In the genomic region with DNA sequence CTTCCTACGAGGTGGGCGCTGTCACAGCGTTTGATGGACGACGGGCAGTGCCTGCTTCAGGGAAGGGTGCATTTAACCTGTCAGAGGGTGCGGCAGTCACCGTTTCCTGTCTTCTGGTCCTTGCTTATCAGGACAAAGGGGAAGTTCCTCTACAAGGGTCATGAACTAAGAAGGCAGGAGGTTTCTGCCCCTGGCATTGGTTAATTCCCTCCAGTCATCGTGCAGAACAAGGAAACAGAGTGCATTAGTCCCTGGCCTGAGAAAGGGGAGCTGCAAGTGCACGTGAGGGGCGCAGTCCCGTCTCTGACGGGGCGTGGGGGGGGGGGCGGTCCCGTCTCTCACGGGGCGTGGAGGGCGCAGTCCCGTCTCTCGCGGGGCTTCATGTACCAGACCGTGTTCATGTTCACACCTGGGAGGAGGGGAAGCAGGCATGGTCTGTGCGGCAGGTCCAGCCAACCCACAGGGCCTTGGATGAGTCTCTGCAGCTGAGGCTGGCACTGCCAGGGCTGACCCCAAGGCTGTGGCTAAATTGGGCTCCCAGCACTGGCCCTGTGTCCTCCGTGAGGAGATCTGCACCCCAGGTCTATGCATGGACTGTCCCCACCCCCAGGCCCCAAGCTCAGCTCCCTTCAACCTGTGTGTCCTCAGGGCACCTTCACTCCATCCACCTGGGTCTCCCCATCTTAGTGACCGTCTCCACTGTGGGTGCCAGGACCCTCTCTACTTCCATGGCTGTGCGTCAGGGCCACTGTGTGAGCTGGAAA, we compare ENCODE assay signal across 11 cellular contexts.
DNase-seq lines count a peak whose midpoint lies in the region; ATAC-seq lines count a peak whose summit lies in the region.
"Had no signal": no experiment of that assay in that cellular context is flagged by ENCODE, and none has a peak within 500 bp of the region (broad histone marks: within the 10 kb centered on the region; RNA-seq: fewer than 3 reads in every experiment).

No MANE protein-coding gene starts in this region.

- peak overlapping the region in 6 of 7 donors; percentile 41 to 69 (median 56) for H3K4me3 Mint-ChIP-seq in CD8-positive, alpha-beta memory T cell
- no peak overlapping the region for H3K4me3 Mint-ChIP-seq in activated CD8-positive, alpha-beta T cell treated with anti-CD3 and anti-CD28 coated beads, Interleukin-2, amount 10 ng/mL, durations not matched to agents 7 days and 5 days
- peak overlapping the region; percentile 40 to 86 (median 76) for H3K4me3 Mint-ChIP-seq in naive thymus-derived CD8-positive, alpha-beta T cell

- H3K27me3 Mint-ChIP-seq in CD8-positive, alpha-beta memory T cell, result peaks cover 0 to 8% of the 10 kb centered on the region in 2 donors
- H3K27me3 Mint-ChIP-seq in activated CD8-positive, alpha-beta T cell treated with anti-CD3 and anti-CD28 coated beads, Interleukin-2, amount 10 ng/mL, durations not matched to agents 7 days and 5 days (ENCODE audit: low read depth), result peaks cover 21% of the 10 kb centered on the region
- H3K27me3 Mint-ChIP-seq in naive thymus-derived CD8-positive, alpha-beta T cell, result peaks cover 0 to 16% (median 0%) of the 10 kb centered on the region in 5 donors

- H3K4me3 ChIP-seq in CD8-positive, alpha-beta memory T cell (ENCODE audit: low read length), result peak overlapping the region; percentile 21

- H3K36me3 ChIP-seq in CD8-positive, alpha-beta memory T cell (ENCODE audit: insufficient read depth, low read length), result no peaks in the 10 kb centered on the region

- H3K27me3 ChIP-seq in CD8-positive, alpha-beta memory T cell (ENCODE audit: insufficient read depth, low read length, poor library complexity, severe bottlenecking), result no peaks in the 10 kb centered on the region

- peak overlapping the region in 2 of 8 donors; percentile 3 to 38 for H3K27ac Mint-ChIP-seq in CD8-positive, alpha-beta memory T cell
- H3K27ac Mint-ChIP-seq in activated CD8-positive, alpha-beta T cell treated with anti-CD3 and anti-CD28 coated beads, Interleukin-2, amount 10 ng/mL, durations not matched to agents 7 days and 5 days, result peak overlapping the region; percentile 78
- peak overlapping the region in 9 of 10 donors; percentile 44 to 92 (median 77) for H3K27ac Mint-ChIP-seq in naive thymus-derived CD8-positive, alpha-beta T cell

- no peaks in the 10 kb centered on the region for H3K36me3 Mint-ChIP-seq in CD8-positive, alpha-beta memory T cell
- H3K36me3 Mint-ChIP-seq in activated CD8-positive, alpha-beta T cell treated with anti-CD3 and anti-CD28 coated beads, Interleukin-2, amount 10 ng/mL, durations not matched to agents 7 days and 5 days (ENCODE audit: low read depth), result no peaks in the 10 kb centered on the region
- no peaks in the 10 kb centered on the region for H3K36me3 Mint-ChIP-seq in naive thymus-derived CD8-positive, alpha-beta T cell

- peaks cover 23 to 49% (median 33%) of the 10 kb centered on the region in 3 donors for H3K4me1 Mint-ChIP-seq in CD8-positive, alpha-beta memory T cell
- H3K4me1 Mint-ChIP-seq in activated CD8-positive, alpha-beta T cell treated with anti-CD3 and anti-CD28 coated beads, Interleukin-2, amount 10 ng/mL, durations not matched to agents 7 days and 5 days (ENCODE audit: low read depth), result peaks cover 45% of the 10 kb centered on the region
- H3K4me1 Mint-ChIP-seq in naive thymus-derived CD8-positive, alpha-beta T cell, result peaks cover 43 to 73% (median 67%) of the 10 kb centered on the region in 4 donors

- DNase-seq in CD8-positive, alpha-beta memory T cell, result peak in 3 of 5 donors; percentile 25 to 39 (median 33)
- DNase-seq in MV-4-11 (lab: John Stamatoyannopoulos, UW) (peak; percentile 94), amniotic stem cell (lab: John Stamatoyannopoulos, UW) (no peak), NCI-H226 (no peak), NCI-H446 treated with DMSO at 0.1 percent for 48 hours (lab: John Stamatoyannopoulos, UW) (no peak)
- peak; percentile 46 for DNase-seq in activated CD8-positive, alpha-beta T cell treated with anti-CD3 and anti-CD28 coated beads, Interleukin-2, amount 10 ng/mL, durations not matched to agents 7 days and 5 days
- DNase-seq in naive thymus-derived CD8-positive, alpha-beta T cell, result peak in 4 of 10 donors; percentile 29 to 50 (median 41)
- DNase-seq: central memory CD4-positive, alpha-beta T cell; EL; HCEC 1CT had no signal

- peaks cover 52% of the 10 kb centered on the region for H3K4me1 ChIP-seq in CD8-positive, alpha-beta memory T cell (ENCODE audit: insufficient read depth, low read length)

- ATAC-seq in activated CD8-positive, alpha-beta T cell treated with anti-CD3 and anti-CD28 coated beads, Interleukin-2, amount 10 ng/mL, durations not matched to agents 7 days and 5 days, result peak; percentile 66
- peak; percentile 57 to 61 for ATAC-seq in naive thymus-derived CD8-positive, alpha-beta T cell
- ATAC-seq in GM21515 (IDR thresholded peaks at IDR 0.05; ENCODE audit: unreplicated experiment), result no peak

- POLR2A ChIA-PET in CD8-positive, alpha-beta memory T cell (lab: Charles Lee), result no interaction called here
- POLR2A ChIA-PET in activated CD8-positive, alpha-beta T cell treated with anti-CD3 and anti-CD28 coated beads, Interleukin-2, amount 10 ng/mL, durations not matched to agents 7 days and 5 days (lab: Charles Lee), result no interaction called here
- POLR2A ChIA-PET in naive thymus-derived CD8-positive, alpha-beta T cell (lab: Charles Lee), result no interaction called here

- H3K9me3 ChIP-seq in CD8-positive, alpha-beta memory T cell (ENCODE audit: low read length), result no peaks in the 10 kb centered on the region

- no peak overlapping the region for H3K27ac ChIP-seq in CD8-positive, alpha-beta memory T cell (ENCODE audit: low read depth, low read length)

- no peaks in the 10 kb centered on the region for H3K9me3 Mint-ChIP-seq in CD8-positive, alpha-beta memory T cell
- H3K9me3 Mint-ChIP-seq in activated CD8-positive, alpha-beta T cell treated with anti-CD3 and anti-CD28 coated beads, Interleukin-2, amount 10 ng/mL, durations not matched to agents 7 days and 5 days (ENCODE audit: insufficient read depth), result no peaks in the 10 kb centered on the region
- H3K9me3 Mint-ChIP-seq in naive thymus-derived CD8-positive, alpha-beta T cell, result no peaks in the 10 kb centered on the region

- CTCF ChIA-PET in CD8-positive, alpha-beta memory T cell (lab: Charles Lee), result no interaction called here
- CTCF ChIA-PET in activated CD8-positive, alpha-beta T cell treated with anti-CD3 and anti-CD28 coated beads, Interleukin-2, amount 10 ng/mL, durations not matched to agents 7 days and 5 days (lab: Charles Lee), result no interaction called here

Comparison
In these comparisons a context has a peak if more than half of its experiments do, and no peak if none do; other contexts are left out.
1. DNase-seq: peak in CD8-positive, alpha-beta memory T cell (3 of 5), MV-4-11 (single experiment) and activated CD8-positive, alpha-beta T cell treated with anti-CD3 and anti-CD28 coated beads, Interleukin-2, amount 10 ng/mL, durations not matched to agents 7 days and 5 days (single experiment); none in amniotic stem cell (single experiment), NCI-H226 (single experiment) and NCI-H446 treated with DMSO at 0.1 percent for 48 hours (single experiment).